ENCODE assay signal across 1 cellular context in the genomic region with DNA sequence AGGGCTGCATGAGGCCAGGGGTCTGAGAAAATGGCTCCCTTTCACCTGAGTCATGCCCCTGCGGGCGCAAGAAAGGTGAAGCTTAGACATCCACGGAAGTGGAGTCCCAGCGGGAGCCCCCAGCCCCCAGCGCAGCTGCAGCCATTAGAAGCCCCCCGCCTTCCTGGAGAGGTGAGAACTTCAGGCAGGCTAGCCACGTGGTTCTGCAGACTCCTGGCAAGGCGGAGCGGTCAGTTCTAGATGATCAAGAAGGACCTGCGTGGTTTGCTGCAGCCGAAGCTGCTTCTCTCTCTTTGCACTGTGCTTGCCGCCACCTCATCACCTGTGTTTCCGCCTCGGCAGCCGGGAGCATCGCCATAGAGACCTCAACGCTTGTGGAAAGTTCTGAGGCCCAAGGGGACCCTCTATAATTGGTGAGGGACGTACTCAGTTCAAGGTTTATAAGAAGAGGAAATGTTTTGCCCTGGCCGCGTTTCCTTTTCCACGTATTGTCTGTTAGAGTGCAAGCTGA.
TF ChIP-seq lines count a peak whose summit lies in the region.

No MANE protein-coding gene starts in this region.

TF ChIP-seq in H1, 55 proteins besides CTCF, POLR2A, EP300 and RAD21:
- 0 out of 2 replicates have a peak, but pooled peaks have one; percentile 10 for TF ChIP-seq MAX (IDR thresholded peaks at IDR 0.05)
- no peak for TF ChIP-seq KDM1A (IDR thresholded peaks at IDR 0.05; ENCODE audit: borderline replicate concordance, low read length)
